Comparison of ENCODE assay signal across 24 cellular contexts in genomic region chr4:6445403-6446129, GRCh38. TPM values are rescaled to one million over a fixed set of nuclear protein-coding genes. Genes with fewer than 3 reads are reported as not detected.
A peak's percentile ranks its signal among the peaks of the same experiment; 100 is the strongest.
DNase-seq lines count a peak whose midpoint lies in the region; ATAC-seq, FAIRE-seq and TF ChIP-seq lines count a peak whose summit lies in the region.
"Had no signal": no experiment of that assay in that cellular context is flagged by ENCODE, and none has a peak within 500 bp of the region (broad histone marks: within the 10 kb centered on the region; RNA-seq: fewer than 3 reads in every experiment).

No MANE protein-coding gene starts in this region.

- DNase-seq in activated naive CD8-positive, alpha-beta T cell treated with anti-CD3 and anti-CD28 coated beads, Interleukin-2, amount 10 ng/mL, durations not matched to agents 7 days and 5 days = peak; percentile 9
- DNase-seq in activated naive CD8-positive, alpha-beta T cell treated with anti-CD3 and anti-CD28 coated beads, Interleukin-2, amount 50 U/mL, for 24 hours = no peak
- DNase-seq in dorsolateral prefrontal cortex (peak in 1 of 10 donors; percentile 20), nephron progenitor cell (no peak), pancreas (no peak), SHP77 treated with DMSO at 0.1 percent for 48 hours (lab: John Stamatoyannopoulos, UW) (no peak)
- DNase-seq: Calu3; CD8-positive, alpha-beta T cell; EL; GM23248; Kasumi-1; MG63; NCI-H1048; NCI-H1436 treated with DMSO at 0.1 percent for 48 hours; NCI-H2081; NCI-H82; SJCRH30 had no signal

- H3K27ac Mint-ChIP-seq in activated naive CD8-positive, alpha-beta T cell treated with anti-CD3 and anti-CD28 coated beads, Interleukin-2, amount 10 ng/mL, durations not matched to agents 7 days and 5 days = no peak overlapping the region
- H3K27ac Mint-ChIP-seq in activated naive CD8-positive, alpha-beta T cell treated with anti-CD3 and anti-CD28 coated beads, Interleukin-2, amount 50 U/mL, for 24 hours = no peak overlapping the region
- H3K27ac Mint-ChIP-seq in nephron progenitor cell = no peak overlapping the region
- H3K27ac Mint-ChIP-seq: CD8-positive, alpha-beta T cell had no signal

- H3K27ac ChIP-seq in dorsolateral prefrontal cortex = peak overlapping the region in 42 of 59 donors; percentile 2 to 81 (median 62)
- H3K27ac ChIP-seq in pancreas = no peak overlapping the region
- H3K27ac ChIP-seq: A549, BLaER1, GM23248, SJCRH30 had no signal

- WGBS in pancreas, 2 donors = 52 to 55% methylated on average over 5 of the region's 5 CpGs

- TF ChIP-seq CTCF in dorsolateral prefrontal cortex (IDR thresholded peaks at IDR 0.05 in 54 of 56, conservative IDR thresholded peaks at IDR 0.05 in 2 of 56; ENCODE audit: low read depth in 1 of 56, partially characterized antibody in 56 of 56) = no peak
- no peak for TF ChIP-seq CTCF in nephron progenitor cell (IDR thresholded peaks at IDR 0.05)
- no peak for TF ChIP-seq CTCF in pancreas (IDR thresholded peaks at IDR 0.05)

- no peak for ATAC-seq in activated naive CD8-positive, alpha-beta T cell treated with anti-CD3 and anti-CD28 coated beads, Interleukin-2, amount 10 ng/mL, durations not matched to agents 7 days and 5 days (ENCODE audit: low read depth)
- ATAC-seq in activated naive CD8-positive, alpha-beta T cell treated with anti-CD3 and anti-CD28 coated beads, Interleukin-2, amount 50 U/mL, for 24 hours = no peak
- ATAC-seq in pancreas = no peak
- ATAC-seq in GM21619 (IDR thresholded peaks at IDR 0.05; ENCODE audit: unreplicated experiment) = no peak
- ATAC-seq: A549; CD8-positive, alpha-beta T cell; GM12878 had no signal

- no peaks in the 10 kb centered on the region for H3K9me3 Mint-ChIP-seq in activated naive CD8-positive, alpha-beta T cell treated with anti-CD3 and anti-CD28 coated beads, Interleukin-2, amount 10 ng/mL, durations not matched to agents 7 days and 5 days
- no peaks in the 10 kb centered on the region for H3K9me3 Mint-ChIP-seq in activated naive CD8-positive, alpha-beta T cell treated with anti-CD3 and anti-CD28 coated beads, Interleukin-2, amount 50 U/mL, for 24 hours
- H3K9me3 Mint-ChIP-seq in nephron progenitor cell = no peaks in the 10 kb centered on the region
- H3K9me3 Mint-ChIP-seq: CD8-positive, alpha-beta T cell had no signal

- H3K27me3 ChIP-seq in dorsolateral prefrontal cortex (no peaks in the 10 kb centered on the region), pancreas (peaks cover 0 to 5% (median 2%) of the 10 kb centered on the region in 4 donors)
- H3K27me3 ChIP-seq: MG63 had no signal

- H3K4me3 Mint-ChIP-seq in activated naive CD8-positive, alpha-beta T cell treated with anti-CD3 and anti-CD28 coated beads, Interleukin-2, amount 10 ng/mL, durations not matched to agents 7 days and 5 days = no peak overlapping the region
- no peak overlapping the region for H3K4me3 Mint-ChIP-seq in activated naive CD8-positive, alpha-beta T cell treated with anti-CD3 and anti-CD28 coated beads, Interleukin-2, amount 50 U/mL, for 24 hours
- peak overlapping the region; percentile 17 for H3K4me3 Mint-ChIP-seq in nephron progenitor cell
- H3K4me3 Mint-ChIP-seq: CD8-positive, alpha-beta T cell had no signal

- FAIRE-seq in pancreas (lab: Jason Lieb, UNC) = no peak
- FAIRE-seq: A549, GM12878, GM19239, HTR-8/SVneo had no signal

- no peaks in the 10 kb centered on the region for H3K9me3 ChIP-seq in pancreas
- H3K9me3 ChIP-seq: A549, BLaER1, HAP-1, MG63, SJCRH30 had no signal

- H3K36me3 Mint-ChIP-seq in activated naive CD8-positive, alpha-beta T cell treated with anti-CD3 and anti-CD28 coated beads, Interleukin-2, amount 10 ng/mL, durations not matched to agents 7 days and 5 days = no peaks in the 10 kb centered on the region
- H3K36me3 Mint-ChIP-seq in activated naive CD8-positive, alpha-beta T cell treated with anti-CD3 and anti-CD28 coated beads, Interleukin-2, amount 50 U/mL, for 24 hours (ENCODE audit: low read depth) = no peaks in the 10 kb centered on the region
- no peaks in the 10 kb centered on the region for H3K36me3 Mint-ChIP-seq in nephron progenitor cell (ENCODE audit: low read depth)
- H3K36me3 Mint-ChIP-seq: CD8-positive, alpha-beta T cell had no signal

- H3K4me3 ChIP-seq in dorsolateral prefrontal cortex (no peak overlapping the region), pancreas (no peak overlapping the region)
- H3K4me3 ChIP-seq: A549, BLaER1, GM12878, GM23248, HAP-1, MG63, SJCRH30 had no signal

- intact Hi-C loops in dorsolateral prefrontal cortex (cut with DNase I) (no loop called here), pancreas (cut with DNase I) (no loop called here)

- no peaks in the 10 kb centered on the region for H3K4me1 ChIP-seq in pancreas
- H3K4me1 ChIP-seq: A549, HAP-1, SJCRH30 had no signal

- POLR2A ChIA-PET in activated naive CD8-positive, alpha-beta T cell treated with anti-CD3 and anti-CD28 coated beads, Interleukin-2, amount 10 ng/mL, durations not matched to agents 7 days and 5 days (lab: Charles Lee) = no interaction called here

- H3K27me3 Mint-ChIP-seq in activated naive CD8-positive, alpha-beta T cell treated with anti-CD3 and anti-CD28 coated beads, Interleukin-2, amount 10 ng/mL, durations not matched to agents 7 days and 5 days = peaks cover 5% of the 10 kb centered on the region
- no peaks in the 10 kb centered on the region for H3K27me3 Mint-ChIP-seq in activated naive CD8-positive, alpha-beta T cell treated with anti-CD3 and anti-CD28 coated beads, Interleukin-2, amount 50 U/mL, for 24 hours
- peaks cover 27% of the 10 kb centered on the region for H3K27me3 Mint-ChIP-seq in nephron progenitor cell (ENCODE audit: low read depth, poor library complexity)

- no peaks in the 10 kb centered on the region for H3K36me3 ChIP-seq in pancreas
- H3K36me3 ChIP-seq: BLaER1, HAP-1, MG63, SJCRH30 had no signal

- H3K4me1 Mint-ChIP-seq in activated naive CD8-positive, alpha-beta T cell treated with anti-CD3 and anti-CD28 coated beads, Interleukin-2, amount 10 ng/mL, durations not matched to agents 7 days and 5 days = peaks cover 3% of the 10 kb centered on the region
- no peaks in the 10 kb centered on the region for H3K4me1 Mint-ChIP-seq in activated naive CD8-positive, alpha-beta T cell treated with anti-CD3 and anti-CD28 coated beads, Interleukin-2, amount 50 U/mL, for 24 hours
- peaks cover 42% of the 10 kb centered on the region for H3K4me1 Mint-ChIP-seq in nephron progenitor cell

RNA-seq across cellular contexts. Expression of gene PPP2R2C, which starts 26.8 kb away (rescaled TPM):
- not detected for total RNA-seq in activated naive CD8-positive, alpha-beta T cell treated with anti-CD3 and anti-CD28 coated beads, Interleukin-2, amount 10 ng/mL, durations not matched to agents 7 days and 5 days
- 100 to 1,000 TPM; 133 to 356 (median 270) TPM for total RNA-seq in dorsolateral prefrontal cortex
- total RNA-seq in pancreas = 1 to 10 TPM in 1 of 6 donors, under 1 TPM in 5; 0.05 to 1.1 (median 0.54) TPM
- 1 to 10 TPM in 1 of 2 donors, under 1 TPM in 1; 0.42 to 2.0 TPM for polyA plus RNA-seq in pancreas
- total RNA-seq: CD8-positive, alpha-beta T cell; GM23248; SJCRH30 had no signal
- polyA plus RNA-seq: GM23248 had no signal

Comparison
In these comparisons a context has a peak if more than half of its experiments do, and no peak if none do; other contexts are left out.
1. H3K27ac ChIP-seq: peak in dorsolateral prefrontal cortex (42 of 59); none in pancreas (0 of 4).
2. RNA of gene PPP2R2C, which starts 26.8 kb away (total RNA-seq): 133 to 356 TPM in dorsolateral prefrontal cortex; 0.05 to 1.1 TPM in pancreas and not detected in activated naive CD8-positive, alpha-beta T cell treated with anti-CD3 and anti-CD28 coated beads, Interleukin-2, amount 10 ng/mL, durations not matched to agents 7 days and 5 days; every median in the first group is over 10 times any median in the second.